In genomic region chr17:882827-883585, GRCh38 we compare ENCODE assay signal across 1 cellular context.
TF ChIP-seq lines count a peak whose summit lies in the region.

No MANE protein-coding gene starts in this region.

TF ChIP-seq in endothelial cell of umbilical vein, 7 proteins besides CTCF, POLR2A, EP300 and RAD21 (continued from another document):
- TF ChIP-seq MAX (IDR thresholded peaks at IDR 0.05; ENCODE audit: insufficient read depth, insufficient read length) (no peak), POLR2AphosphoS5 (IDR thresholded peaks at IDR 0.05; ENCODE audit: insufficient read depth, low read depth, low read length) (no peak), JUN (IDR thresholded peaks at IDR 0.05; ENCODE audit: borderline replicate concordance, insufficient read depth, insufficient read length, low read depth) (no peak), MYC (IDR thresholded peaks at IDR 0.05; ENCODE audit: low read depth, low read length) (no peak)
